ENCODE assay signal across 1 cellular context in genomic region chr17:65177901-65178300, GRCh38.
TF ChIP-seq lines count a peak whose summit lies in the region.

No MANE protein-coding gene starts in this region.

TF ChIP-seq in IMR-90, 13 proteins besides CTCF, POLR2A, EP300 and RAD21 (continued from another document):
- TF ChIP-seq ELK1 (IDR thresholded peaks at IDR 0.05; ENCODE audit: borderline replicate concordance, low read depth, low read length) (no peak), NFE2L2 (IDR thresholded peaks at IDR 0.05; ENCODE audit: low read depth, low read length) (no peak), RCOR1 (IDR thresholded peaks at IDR 0.05; ENCODE audit: insufficient replicate concordance, low read length) (no peak), MXI1 (IDR thresholded peaks at IDR 0.05; ENCODE audit: borderline replicate concordance, low read depth, low read length) (no peak)
